22 cellular contexts compared by ENCODE assay signal in genomic region chr10:80400136-80400804, GRCh38. TPM values are rescaled to one million over a fixed set of nuclear protein-coding genes. Genes with fewer than 3 reads are reported as not detected.
"Had no signal": no experiment of that assay in that cellular context is flagged by ENCODE, and none has a peak within 500 bp of the region (broad histone marks: within the 10 kb centered on the region; RNA-seq: fewer than 3 reads in every experiment).

No MANE protein-coding gene starts in this region.

- DNase-seq: Karpas-422, KG1, MM.1S, NCI-H1092 treated with DMSO at 0.1 percent for 48 hours, NCI-H1436, NCI-H187, NCI-H2029, NCI-H2081 treated with DMSO at 0.1 percent for 48 hours, NCI-H2171, NCI-H226, NCI-H446, NCI-H510A, NCI-H524 treated with DMSO at 0.1 percent for 48 hours, NCI-H774, Right ventricle myocardium superior, RPMI8226, SIG-M5 had no signal

- H3K27me3 ChIP-seq: SJSA1 had no signal

- H3K36me3 ChIP-seq: SJSA1 had no signal

- H3K27ac ChIP-seq: HL-60, SJSA1, SK-N-MC had no signal

- H3K9me3 ChIP-seq: SJSA1 had no signal

- FAIRE-seq: HTR-8/SVneo, RCC 7860 had no signal

- H3K4me3 ChIP-seq: SJSA1, SK-N-MC had no signal

- H3K4me1 ChIP-seq: SJSA1 had no signal

RNA-seq across cellular contexts. Expression of gene DYDC2, which starts 43.7 kb away (rescaled TPM):
- total RNA-seq: Right ventricle myocardium superior, SJSA1 had no signal

RNA-seq across cellular contexts. Expression of gene DYDC1, which starts 43.7 kb away (rescaled TPM):
- total RNA-seq: Right ventricle myocardium superior, SJSA1 had no signal
